Comparison of ENCODE assay signal across 3 cellular contexts in genomic region chr7:103542470-103542869, GRCh38.
"Had no signal": no experiment of that assay in that cellular context is flagged by ENCODE, and none has a peak within 500 bp of the region (broad histone marks: within the 10 kb centered on the region; RNA-seq: fewer than 3 reads in every experiment).

No MANE protein-coding gene starts in this region.

- H2AFZ ChIP-seq: GM23338 had no signal

- ATAC-seq: GM23338 had no signal

- H3K4me2 ChIP-seq: GM23338 had no signal

- H3K4me3 ChIP-seq: GM23338 had no signal

- DNase-seq: H9, HCEC 1CT had no signal
